In the genomic region with DNA sequence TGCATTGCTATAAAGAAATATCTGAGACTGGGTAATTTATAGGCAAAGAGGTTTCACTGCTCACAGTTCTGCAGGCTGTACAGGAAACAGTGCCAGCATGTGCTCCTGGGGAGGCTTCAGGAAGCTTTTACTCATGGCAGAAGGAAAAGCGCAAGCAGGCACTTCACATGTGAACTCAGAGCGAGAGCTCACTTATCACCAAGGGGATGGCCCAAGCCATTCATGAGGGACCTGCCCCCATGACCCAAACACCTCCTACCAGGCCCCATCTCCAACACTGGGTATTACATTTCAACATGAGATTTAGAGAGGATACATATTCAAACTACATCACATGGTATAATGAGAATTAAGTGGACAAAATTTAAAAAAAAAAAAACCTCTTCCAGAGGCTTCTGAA, we compare ENCODE assay signal across 16 cellular contexts. TPM values are rescaled to one million over a fixed set of nuclear protein-coding genes. Genes with fewer than 3 reads are reported as not detected.
DNase-seq lines count a peak whose midpoint lies in the region; ATAC-seq, FAIRE-seq and TF ChIP-seq lines count a peak whose summit lies in the region.
"Had no signal": no experiment of that assay in that cellular context is flagged by ENCODE, and none has a peak within 500 bp of the region (broad histone marks: within the 10 kb centered on the region; RNA-seq: fewer than 3 reads in every experiment).

No MANE protein-coding gene starts in this region.

- no peaks in the 10 kb centered on the region for H3K9me3 ChIP-seq in K562 (replicated peaks; ENCODE audit: control insufficient read depth, insufficient read depth, low read depth, low read length)
- H3K9me3 ChIP-seq: lower lobe of right lung, tibial artery had no signal

- in situ Hi-C loops in K562 (cut with MboI), result no loop called here

- H3K27me3 ChIP-seq in K562 (ENCODE audit: control insufficient read depth in 2 of 2, insufficient read depth in 2 of 2, low read length in 2 of 2) (no peaks in the 10 kb centered on the region), rectal smooth muscle tissue (ENCODE audit: control insufficient read depth, insufficient read depth, low read length) (no peaks in the 10 kb centered on the region)
- H3K27me3 ChIP-seq: tibial artery had no signal

- peaks cover 56% of the 10 kb centered on the region for H3K4me1 Mint-ChIP-seq in activated CD8-positive, alpha-beta T cell treated with anti-CD3 and anti-CD28 coated beads for 36 hours (ENCODE audit: low read depth)
- H3K4me1 Mint-ChIP-seq in activated CD8-positive, alpha-beta T cell treated with anti-CD3 and anti-CD28 coated beads, Interleukin-2, amount 10 ng/mL, durations not matched to agents 7 days and 5 days (ENCODE audit: low read depth), result peaks cover 44% of the 10 kb centered on the region

- TF ChIP-seq EP300 in K562 (IDR thresholded peaks at IDR 0.05; ENCODE audit: low read length), result no peak

- intact Hi-C loops in activated CD8-positive, alpha-beta T cell treated with anti-CD3 and anti-CD28 coated beads for 36 hours (cut with micrococcal nuclease), result no loop called here
- intact Hi-C loops in K562 (cut with micrococcal nuclease), result no loop called here

- H3K4me1 ChIP-seq in K562 (replicated peaks in 1 of 2; ENCODE audit: control insufficient read depth in 2 of 2, insufficient read depth in 2 of 2, low read length in 2 of 2) (peaks cover 4 to 8% of the 10 kb centered on the region in 2 experiments; a peak in 4 of 5 replicates), rectal smooth muscle tissue (ENCODE audit: control insufficient read depth, insufficient read depth, low read length) (peaks cover 12% of the 10 kb centered on the region)

- no peak for TF ChIP-seq RAD21 in K562 (CRISPR knock-in tag; conservative IDR thresholded peaks at IDR 0.05 in 1 of 2, IDR thresholded peaks at IDR 0.05 in 1 of 2)

- 51% methylated on average over 2 of the region's 2 CpGs for WGBS in K562 (ENCODE audit: insufficient coverage, low coverage, missing lambda C conversion rate)

- H3K4me3 Mint-ChIP-seq in activated CD8-positive, alpha-beta T cell treated with anti-CD3 and anti-CD28 coated beads for 36 hours, result no peak overlapping the region
- H3K4me3 Mint-ChIP-seq in activated CD8-positive, alpha-beta T cell treated with anti-CD3 and anti-CD28 coated beads, Interleukin-2, amount 10 ng/mL, durations not matched to agents 7 days and 5 days, result no peak overlapping the region
- H3K4me3 Mint-ChIP-seq: T-helper 1 cell treated with Interleukin-12 subunit alpha and Interleukin-12 subunit beta and Interleukin-4 antibody, amounts not matched to agents 30 μg/mL and 1 μg/mL, for 36 hours had no signal

- H3K36me3 Mint-ChIP-seq in activated CD8-positive, alpha-beta T cell treated with anti-CD3 and anti-CD28 coated beads for 36 hours (ENCODE audit: low read depth), result peaks cover 18% of the 10 kb centered on the region
- H3K36me3 Mint-ChIP-seq in activated CD8-positive, alpha-beta T cell treated with anti-CD3 and anti-CD28 coated beads, Interleukin-2, amount 10 ng/mL, durations not matched to agents 7 days and 5 days (ENCODE audit: low read depth), result peaks cover 26% of the 10 kb centered on the region

- POLR2A ChIA-PET in activated CD8-positive, alpha-beta T cell treated with anti-CD3 and anti-CD28 coated beads for 36 hours (lab: Charles Lee), result interaction anchor here (0.6 to 1.6 kb wide), 4 partner anchors 12 to 47 kb away, joined by 3 to 6 read pairs (median 5); no protein-coding TSS in a partner anchor
- POLR2A ChIA-PET in activated CD8-positive, alpha-beta T cell treated with anti-CD3 and anti-CD28 coated beads, Interleukin-2, amount 10 ng/mL, durations not matched to agents 7 days and 5 days (lab: Charles Lee), result no interaction called here
- POLR2A ChIA-PET in K562 (lab: Yijun Ruan, JAX), result interaction anchor here (0.9 to 3.2 kb wide), 7 partner anchors 10 to 48 kb away, joined by 3 to 29 read pairs (median 4); a partner anchor contains a TSS

- H3K4me3 ChIP-seq in K562, result no peak overlapping the region
- peak overlapping the region; percentile 21 for H3K4me3 ChIP-seq in rectal smooth muscle tissue (ENCODE audit: low read length)
- H3K4me3 ChIP-seq: lower lobe of right lung, tibial artery had no signal

- BruUV-seq in K562 (replicated peaks; lab: Mats Ljungman, UMichigan), result no TSS peak

- TF ChIP-seq CTCF in activated CD8-positive, alpha-beta T cell treated with anti-CD3 and anti-CD28 coated beads for 36 hours (IDR thresholded peaks at IDR 0.05), result no peak
- TF ChIP-seq CTCF in K562 (IDR thresholded peaks at IDR 0.05 in 2 of 3, conservative IDR thresholded peaks at IDR 0.05 in 1 of 3; ENCODE audit: insufficient read depth in 2 of 3, low read depth in 1 of 3, low read length in 3 of 3), result no peak

- peaks cover 19% of the 10 kb centered on the region; the same call in 1 of the 2 replicates for H4K20me1 ChIP-seq in K562 (replicated peaks; ENCODE audit: control insufficient read depth, insufficient read depth, low read length)

- H3K27me3 Mint-ChIP-seq in activated CD8-positive, alpha-beta T cell treated with anti-CD3 and anti-CD28 coated beads for 36 hours, result no peaks in the 10 kb centered on the region
- H3K27me3 Mint-ChIP-seq in activated CD8-positive, alpha-beta T cell treated with anti-CD3 and anti-CD28 coated beads, Interleukin-2, amount 10 ng/mL, durations not matched to agents 7 days and 5 days (ENCODE audit: low read depth), result no peaks in the 10 kb centered on the region

- TF ChIP-seq POLR2A in GM12892 (IDR thresholded peaks at IDR 0.05; ENCODE audit: low read depth, low read length) (no peak), K562 (conservative IDR thresholded peaks at IDR 0.05) (no peak)

- peak overlapping the region; percentile 17 for H3K27ac Mint-ChIP-seq in activated CD8-positive, alpha-beta T cell treated with anti-CD3 and anti-CD28 coated beads for 36 hours
- no peak overlapping the region for H3K27ac Mint-ChIP-seq in activated CD8-positive, alpha-beta T cell treated with anti-CD3 and anti-CD28 coated beads, Interleukin-2, amount 10 ng/mL, durations not matched to agents 7 days and 5 days
- H3K27ac Mint-ChIP-seq: T-helper 1 cell treated with Interleukin-12 subunit alpha and Interleukin-12 subunit beta and Interleukin-4 antibody, amounts not matched to agents 30 μg/mL and 1 μg/mL, for 36 hours had no signal

- H3K9me1 ChIP-seq in K562 (ENCODE audit: control insufficient read depth, insufficient read depth, low read length), result no peaks in the 10 kb centered on the region

- CTCF ChIA-PET in activated CD8-positive, alpha-beta T cell treated with anti-CD3 and anti-CD28 coated beads for 36 hours (lab: Charles Lee), result interaction anchor here (0.9 to 1.6 kb wide), 4 partner anchors 8 to 27 kb away, joined by 3 to 4 read pairs (median 4); no protein-coding TSS in a partner anchor
- CTCF ChIA-PET in activated CD8-positive, alpha-beta T cell treated with anti-CD3 and anti-CD28 coated beads, Interleukin-2, amount 10 ng/mL, durations not matched to agents 7 days and 5 days (lab: Charles Lee), result no interaction called here
- CTCF ChIA-PET in K562 (lab: Yijun Ruan, JAX; ENCODE audit: low intra/inter-chr PET ratio), result no interaction called here

- peak; percentile 31 for ATAC-seq in activated CD8-positive, alpha-beta T cell treated with anti-CD3 and anti-CD28 coated beads for 36 hours
- no peak for ATAC-seq in activated CD8-positive, alpha-beta T cell treated with anti-CD3 and anti-CD28 coated beads, Interleukin-2, amount 10 ng/mL, durations not matched to agents 7 days and 5 days
- ATAC-seq in K562, result peak; percentile 39
- ATAC-seq: lower lobe of right lung had no signal

- FAIRE-seq in GM12892 (lab: Jason Lieb, UNC) (peak; percentile 51), K562 (lab: Jason Lieb, UNC) (no peak)
- FAIRE-seq: HTR-8/SVneo, RCC 7860, small intestine had no signal

- H3K36me3 ChIP-seq in K562 (ENCODE audit: control insufficient read depth, insufficient read depth, low read length), result peaks cover 17% of the 10 kb centered on the region
- no peaks in the 10 kb centered on the region for H3K36me3 ChIP-seq in rectal smooth muscle tissue (ENCODE audit: control insufficient read depth, insufficient read depth, low read length)
- H3K36me3 ChIP-seq: lower lobe of right lung, tibial artery had no signal

- H2AFZ ChIP-seq in K562 (ENCODE audit: low read depth, low read length), result no peak overlapping the region

- peaks cover 96% of the 10 kb centered on the region for H3K79me2 ChIP-seq in K562 (ENCODE audit: control insufficient read depth, insufficient read depth, low read length)

- DNase-seq in activated CD8-positive, alpha-beta T cell treated with anti-CD3 and anti-CD28 coated beads for 36 hours, result peak; percentile 26
- no peak for DNase-seq in activated CD8-positive, alpha-beta T cell treated with anti-CD3 and anti-CD28 coated beads, Interleukin-2, amount 10 ng/mL, durations not matched to agents 7 days and 5 days
- DNase-seq in GM12892 (ENCODE audit: insufficient read length), result no peak
- peak in 1 of 4 experiments; percentile 29 for DNase-seq in K562 (ENCODE audit: extremely low read depth in 1 of 4, low spot score in 3 of 4)
- DNase-seq in superior temporal gyrus (ENCODE audit: extremely low spot score), result no peak
- no peak for DNase-seq in NCI-H345 (lab: John Stamatoyannopoulos, UW)
- no peak for DNase-seq in hippocampal formation (lab: John Stamatoyannopoulos, UW)
- DNase-seq: DMS153, lower lobe of right lung, nucleus accumbens, small intestine, tibial artery had no signal

- H3K9ac ChIP-seq in K562 (ENCODE audit: insufficient read depth in 1 of 2, low read depth in 2 of 2, low read length in 2 of 2) (no peak overlapping the region), rectal smooth muscle tissue (ENCODE audit: low read length) (no peak overlapping the region)

- no peaks in the 10 kb centered on the region for H3K9me3 Mint-ChIP-seq in activated CD8-positive, alpha-beta T cell treated with anti-CD3 and anti-CD28 coated beads for 36 hours
- H3K9me3 Mint-ChIP-seq in activated CD8-positive, alpha-beta T cell treated with anti-CD3 and anti-CD28 coated beads, Interleukin-2, amount 10 ng/mL, durations not matched to agents 7 days and 5 days (ENCODE audit: insufficient read depth), result no peaks in the 10 kb centered on the region
- H3K9me3 Mint-ChIP-seq: T-helper 1 cell treated with Interleukin-12 subunit alpha and Interleukin-12 subunit beta and Interleukin-4 antibody, amounts not matched to agents 30 μg/mL and 1 μg/mL, for 36 hours had no signal

- 0 out of 3 replicates have a peak overlapping the region, but pooled peaks have one; percentile 17 for H3K27ac ChIP-seq in K562 (ENCODE audit: extremely low read depth, low read depth, low read length)
- H3K27ac ChIP-seq in rectal smooth muscle tissue (ENCODE audit: low read depth, low read length), result no peak overlapping the region
- H3K27ac ChIP-seq: lower lobe of right lung had no signal

- no peak overlapping the region for H3K4me2 ChIP-seq in K562 (ENCODE audit: insufficient read depth, low read length)

RNA-seq across cellular contexts. Expression of a gene that starts 13.7 kb away (rescaled TPM):
- total RNA-seq in activated CD8-positive, alpha-beta T cell treated with anti-CD3 and anti-CD28 coated beads for 36 hours, result 100 to 1,000 TPM; 108 to 111 TPM
- total RNA-seq in activated CD8-positive, alpha-beta T cell treated with anti-CD3 and anti-CD28 coated beads, Interleukin-2, amount 10 ng/mL, durations not matched to agents 7 days and 5 days, result 100 to 1,000 TPM; 120 to 127 TPM
- 50.0 TPM for polyA plus RNA-seq in GM12892 (2012; ENCODE audit: missing spikeins)
- total RNA-seq in K562 (2011; cell fraction: chromatin; rRNA removed; ENCODE audit: low replicate concordance), result 60.7 and 84.8 TPM in 2 replicates
- total RNA-seq in K562 (2011; cell fraction: nucleolus; rRNA removed), result 47.0 and 48.4 TPM in 2 replicates
- total RNA-seq in K562 (2011; cell fraction: nucleoplasm; rRNA removed), result 68.6 and 84.8 TPM in 2 replicates
- total RNA-seq in K562 (2014; rRNA removed) (21.3 and 29.6 TPM in 2 replicates), K562 (2014; rRNA removed; fragmentation: Illumina TruSeq; extraction: Trizol) (31.2 and 40.7 TPM in 2 replicates), K562 (2015; rRNA removed; fragmentation: Illumina TruSeq; extraction: Trizol) (26.1 and 29.2 TPM in 2 replicates), K562 (2021) (139 and 163 TPM in 2 replicates)
- polyA plus RNA-seq in K562 (2011; rRNA removed) (41.5 and 104 TPM in 2 replicates), K562 (2014; fragmentation: Illumina TruSeq; extraction: Trizol) (109 and 115 TPM in 2 replicates), K562 (2014; fragmentation: Nextera tagmentation; extraction: Ambion mirVana) (1 to 10 TPM; 8.2 to 9.7 TPM), K562 (2014; rRNA removed) (51.3 and 56.8 TPM in 2 replicates)
- 45.0 and 57.5 TPM in 2 replicates for polyA plus RNA-seq in K562 (2011; cell fraction: cytosol; rRNA removed)
- 49.0 and 54.9 TPM in 2 replicates for polyA plus RNA-seq in K562 (2011; cell fraction: nucleus; rRNA removed)
- 84.9 and 101 TPM in 2 replicates for polyA plus RNA-seq in K562 (2012)
- 49.4 and 58.2 TPM in 2 replicates for polyA minus RNA-seq in K562 (2011; rRNA and poly(A)+ RNA removed)
- polyA minus RNA-seq in K562 (2011; cell fraction: cytosol; rRNA and poly(A)+ RNA removed), result 68.3 and 88.6 TPM in 2 replicates
- polyA minus RNA-seq in K562 (2011; cell fraction: nucleus; rRNA and poly(A)+ RNA removed), result 15.8 and 27.9 TPM in 2 replicates
